Comparison of ENCODE assay signal across 3 cellular contexts in the genomic region with DNA sequence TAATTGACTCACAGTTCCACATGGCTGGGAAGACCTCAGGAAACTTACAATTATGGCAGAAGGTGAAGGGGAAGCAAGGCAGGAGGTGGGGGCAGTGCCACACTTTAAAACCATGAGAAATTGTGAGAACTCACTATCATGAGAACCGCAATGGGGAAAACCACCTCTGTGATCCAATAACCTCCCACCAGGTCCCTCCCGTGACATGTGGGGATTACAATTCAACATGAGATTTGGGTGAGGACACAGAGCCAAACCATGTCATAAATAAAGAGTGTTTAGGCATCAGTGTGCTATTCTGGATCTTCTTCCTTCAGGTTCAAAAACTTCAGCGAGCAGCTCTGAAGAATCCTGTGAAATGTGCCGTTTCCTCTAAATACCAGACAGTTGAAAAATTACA.
A peak's percentile ranks its signal among the peaks of the same experiment; 100 is the strongest.
TF ChIP-seq lines count a peak whose summit lies in the region.

No MANE protein-coding gene starts in this region.

TF ChIP-seq in A549, 52 proteins besides CTCF, POLR2A, EP300 and RAD21:
- TF ChIP-seq, protein P1, sequence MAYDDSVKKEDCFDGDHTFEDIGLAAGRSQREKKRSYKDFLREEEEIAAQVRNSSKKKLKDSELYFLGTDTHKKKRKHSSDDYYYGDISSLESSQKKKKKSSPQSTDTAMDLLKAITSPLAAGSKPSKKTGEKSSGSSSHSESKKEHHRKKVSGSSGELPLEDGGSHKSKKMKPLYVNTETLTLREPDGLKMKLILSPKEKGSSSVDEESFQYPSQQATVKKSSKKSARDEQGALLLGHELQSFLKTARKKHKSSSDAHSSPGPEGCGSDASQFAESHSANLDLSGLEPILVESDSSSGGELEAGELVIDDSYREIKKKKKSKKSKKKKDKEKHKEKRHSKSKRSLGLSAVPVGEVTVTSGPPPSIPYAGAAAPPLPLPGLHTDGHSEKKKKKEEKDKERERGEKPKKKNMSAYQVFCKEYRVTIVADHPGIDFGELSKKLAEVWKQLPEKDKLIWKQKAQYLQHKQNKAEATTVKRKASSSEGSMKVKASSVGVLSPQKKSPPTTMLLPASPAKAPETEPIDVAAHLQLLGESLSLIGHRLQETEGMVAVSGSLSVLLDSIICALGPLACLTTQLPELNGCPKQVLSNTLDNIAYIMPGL (CRISPR knock-in tag; IDR thresholded peaks at IDR 0.05; ENCODE audit: borderline replicate concordance): no peak
- no peak for TF ChIP-seq PHF8 (IDR thresholded peaks at IDR 0.05; ENCODE audit: borderline replicate concordance, low read depth)
- TF ChIP-seq, protein P2, sequence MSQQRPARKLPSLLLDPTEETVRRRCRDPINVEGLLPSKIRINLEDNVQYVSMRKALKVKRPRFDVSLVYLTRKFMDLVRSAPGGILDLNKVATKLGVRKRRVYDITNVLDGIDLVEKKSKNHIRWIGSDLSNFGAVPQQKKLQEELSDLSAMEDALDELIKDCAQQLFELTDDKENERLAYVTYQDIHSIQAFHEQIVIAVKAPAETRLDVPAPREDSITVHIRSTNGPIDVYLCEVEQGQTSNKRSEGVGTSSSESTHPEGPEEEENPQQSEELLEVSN (IDR thresholded peaks at IDR 0.05; ENCODE audit: borderline replicate concordance, low read depth): no peak
- no peak for TF ChIP-seq FOXS1 (CRISPR knock-in tag; IDR thresholded peaks at IDR 0.05)
- no peak for TF ChIP-seq KDM1A (IDR thresholded peaks at IDR 0.05; ENCODE audit: low read depth)
- TF ChIP-seq NPAS2 (CRISPR knock-in tag; IDR thresholded peaks at IDR 0.05; ENCODE audit: borderline replicate concordance): no peak
- TF ChIP-seq EHF (CRISPR knock-in tag; IDR thresholded peaks at IDR 0.05): no peak
- TF ChIP-seq CBX8 (IDR thresholded peaks at IDR 0.05): no peak
- TF ChIP-seq SREBF2 (IDR thresholded peaks at IDR 0.05): no peak
- no peak for TF ChIP-seq ZFP36 (IDR thresholded peaks at IDR 0.05; ENCODE audit: borderline replicate concordance, partially characterized antibody)
- TF ChIP-seq CHD2 (IDR thresholded peaks at IDR 0.05; ENCODE audit: low read length, partially characterized antibody): no peak
- TF ChIP-seq POLR2AphosphoS2 (conservative IDR thresholded peaks at IDR 0.05; ENCODE audit: low read length): no peak
- TF ChIP-seq, protein P3, sequence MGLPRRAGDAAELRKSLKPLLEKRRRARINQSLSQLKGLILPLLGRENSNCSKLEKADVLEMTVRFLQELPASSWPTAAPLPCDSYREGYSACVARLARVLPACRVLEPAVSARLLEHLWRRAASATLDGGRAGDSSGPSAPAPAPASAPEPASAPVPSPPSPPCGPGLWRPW (IDR thresholded peaks at IDR 0.05): no peak
- TF ChIP-seq, protein P4, sequence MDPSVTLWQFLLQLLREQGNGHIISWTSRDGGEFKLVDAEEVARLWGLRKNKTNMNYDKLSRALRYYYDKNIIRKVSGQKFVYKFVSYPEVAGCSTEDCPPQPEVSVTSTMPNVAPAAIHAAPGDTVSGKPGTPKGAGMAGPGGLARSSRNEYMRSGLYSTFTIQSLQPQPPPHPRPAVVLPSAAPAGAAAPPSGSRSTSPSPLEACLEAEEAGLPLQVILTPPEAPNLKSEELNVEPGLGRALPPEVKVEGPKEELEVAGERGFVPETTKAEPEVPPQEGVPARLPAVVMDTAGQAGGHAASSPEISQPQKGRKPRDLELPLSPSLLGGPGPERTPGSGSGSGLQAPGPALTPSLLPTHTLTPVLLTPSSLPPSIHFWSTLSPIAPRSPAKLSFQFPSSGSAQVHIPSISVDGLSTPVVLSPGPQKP (IDR thresholded peaks at IDR 0.05; ENCODE audit: low read depth, low read length): no peak
- TF ChIP-seq CEBPB (IDR thresholded peaks at IDR 0.05): no peak
- TF ChIP-seq TFCP2L1 (CRISPR knock-in tag; IDR thresholded peaks at IDR 0.05): no peak
- no peak for TF ChIP-seq ZNF302 (CRISPR knock-in tag; IDR thresholded peaks at IDR 0.05)

TF ChIP-seq in HEK293, 187 proteins besides CTCF, POLR2A, EP300 and RAD21:
- no peak for TF ChIP-seq ZBTB21 (tag by site-specific recombination; IDR thresholded peaks at IDR 0.05)
- TF ChIP-seq, protein P5, sequence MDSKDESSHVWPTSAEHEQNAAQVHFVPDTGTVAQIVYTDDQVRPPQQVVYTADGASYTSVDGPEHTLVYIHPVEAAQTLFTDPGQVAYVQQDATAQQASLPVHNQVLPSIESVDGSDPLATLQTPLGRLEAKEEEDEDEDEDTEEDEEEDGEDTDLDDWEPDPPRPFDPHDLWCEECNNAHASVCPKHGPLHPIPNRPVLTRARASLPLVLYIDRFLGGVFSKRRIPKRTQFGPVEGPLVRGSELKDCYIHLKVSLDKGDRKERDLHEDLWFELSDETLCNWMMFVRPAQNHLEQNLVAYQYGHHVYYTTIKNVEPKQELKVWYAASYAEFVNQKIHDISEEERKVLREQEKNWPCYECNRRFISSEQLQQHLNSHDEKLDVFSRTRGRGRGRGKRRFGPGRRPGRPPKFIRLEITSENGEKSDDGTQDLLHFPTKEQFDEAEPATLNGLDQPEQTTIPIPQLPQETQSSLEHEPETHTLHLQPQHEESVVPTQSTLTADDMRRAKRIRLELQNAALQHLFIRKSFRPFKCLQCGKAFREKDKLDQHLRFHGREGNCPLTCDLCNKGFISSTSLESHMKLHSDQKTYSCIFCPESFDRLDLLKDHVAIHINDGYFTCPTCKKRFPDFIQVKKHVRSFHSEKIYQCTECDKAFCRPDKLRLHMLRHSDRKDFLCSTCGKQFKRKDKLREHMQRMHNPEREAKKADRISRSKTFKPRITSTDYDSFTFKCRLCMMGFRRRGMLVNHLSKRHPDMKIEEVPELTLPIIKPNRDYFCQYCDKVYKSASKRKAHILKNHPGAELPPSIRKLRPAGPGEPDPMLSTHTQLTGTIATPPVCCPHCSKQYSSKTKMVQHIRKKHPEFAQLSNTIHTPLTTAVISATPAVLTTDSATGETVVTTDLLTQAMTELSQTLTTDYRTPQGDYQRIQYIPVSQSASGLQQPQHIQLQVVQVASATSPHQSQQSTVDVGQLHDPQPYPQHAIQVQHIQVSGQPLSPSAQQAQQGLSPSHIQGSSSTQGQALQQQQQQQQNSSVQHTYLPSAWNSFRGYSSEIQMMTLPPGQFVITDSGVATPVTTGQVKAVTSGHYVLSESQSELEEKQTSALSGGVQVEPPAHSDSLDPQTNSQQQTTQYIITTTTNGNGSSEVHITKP (tag by site-specific recombination; IDR thresholded peaks at IDR 0.05): peak; percentile 41; the same call in 1 of the 2 replicates

TF ChIP-seq in HepG2, 621 proteins besides CTCF, POLR2A, EP300 and RAD21:
- TF ChIP-seq ZNF547 (CRISPR knock-in tag; IDR thresholded peaks at IDR 0.05): no peak
- TF ChIP-seq, protein P6, sequence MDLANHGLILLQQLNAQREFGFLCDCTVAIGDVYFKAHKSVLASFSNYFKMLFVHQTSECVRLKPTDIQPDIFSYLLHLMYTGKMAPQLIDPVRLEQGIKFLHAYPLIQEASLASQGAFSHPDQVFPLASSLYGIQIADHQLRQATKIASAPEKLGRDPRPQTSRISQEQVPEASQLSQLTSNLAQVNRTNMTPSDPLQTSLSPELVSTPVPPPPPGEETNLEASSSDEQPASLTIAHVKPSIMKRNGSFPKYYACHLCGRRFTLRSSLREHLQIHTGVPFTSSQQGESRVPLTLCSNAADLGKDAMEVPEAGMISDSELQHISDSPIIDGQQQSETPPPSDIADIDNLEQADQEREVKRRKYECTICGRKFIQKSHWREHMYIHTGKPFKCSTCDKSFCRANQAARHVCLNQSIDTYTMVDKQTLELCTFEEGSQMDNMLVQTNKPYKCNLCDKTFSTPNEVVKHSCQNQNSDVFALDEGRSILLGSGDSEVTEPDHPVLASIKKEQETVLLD (CRISPR knock-in tag; IDR thresholded peaks at IDR 0.05; ENCODE audit: low read depth): no peak
- no peak for TF ChIP-seq ZNF678 (CRISPR knock-in tag; IDR thresholded peaks at IDR 0.05)
- TF ChIP-seq BRD4 (CRISPR knock-in tag; IDR thresholded peaks at IDR 0.05): no peak
- TF ChIP-seq, protein P7, sequence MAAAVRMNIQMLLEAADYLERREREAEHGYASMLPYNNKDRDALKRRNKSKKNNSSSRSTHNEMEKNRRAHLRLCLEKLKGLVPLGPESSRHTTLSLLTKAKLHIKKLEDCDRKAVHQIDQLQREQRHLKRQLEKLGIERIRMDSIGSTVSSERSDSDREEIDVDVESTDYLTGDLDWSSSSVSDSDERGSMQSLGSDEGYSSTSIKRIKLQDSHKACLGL (CRISPR knock-in tag; IDR thresholded peaks at IDR 0.05): no peak
- no peak for TF ChIP-seq ZNF788 (CRISPR knock-in tag; IDR thresholded peaks at IDR 0.05; ENCODE audit: borderline replicate concordance)
- TF ChIP-seq MED13 (CRISPR knock-in tag; IDR thresholded peaks at IDR 0.05): no peak
- TF ChIP-seq, protein P8, sequence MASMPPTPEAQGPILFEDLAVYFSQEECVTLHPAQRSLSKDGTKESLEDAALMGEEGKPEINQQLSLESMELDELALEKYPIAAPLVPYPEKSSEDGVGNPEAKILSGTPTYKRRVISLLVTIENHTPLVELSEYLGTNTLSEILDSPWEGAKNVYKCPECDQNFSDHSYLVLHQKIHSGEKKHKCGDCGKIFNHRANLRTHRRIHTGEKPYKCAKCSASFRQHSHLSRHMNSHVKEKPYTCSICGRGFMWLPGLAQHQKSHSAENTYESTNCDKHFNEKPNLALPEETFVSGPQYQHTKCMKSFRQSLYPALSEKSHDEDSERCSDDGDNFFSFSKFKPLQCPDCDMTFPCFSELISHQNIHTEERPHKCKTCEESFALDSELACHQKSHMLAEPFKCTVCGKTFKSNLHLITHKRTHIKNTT (CRISPR knock-in tag; IDR thresholded peaks at IDR 0.05): no peak
- no peak for TF ChIP-seq ZNF296 (CRISPR knock-in tag; conservative IDR thresholded peaks at IDR 0.05)
- TF ChIP-seq ZNF749 (CRISPR knock-in tag; IDR thresholded peaks at IDR 0.05; ENCODE audit: borderline replicate concordance): no peak
- TF ChIP-seq SETDB1 (CRISPR knock-in tag; IDR thresholded peaks at IDR 0.05; ENCODE audit: borderline replicate concordance): no peak
- TF ChIP-seq, protein P9, sequence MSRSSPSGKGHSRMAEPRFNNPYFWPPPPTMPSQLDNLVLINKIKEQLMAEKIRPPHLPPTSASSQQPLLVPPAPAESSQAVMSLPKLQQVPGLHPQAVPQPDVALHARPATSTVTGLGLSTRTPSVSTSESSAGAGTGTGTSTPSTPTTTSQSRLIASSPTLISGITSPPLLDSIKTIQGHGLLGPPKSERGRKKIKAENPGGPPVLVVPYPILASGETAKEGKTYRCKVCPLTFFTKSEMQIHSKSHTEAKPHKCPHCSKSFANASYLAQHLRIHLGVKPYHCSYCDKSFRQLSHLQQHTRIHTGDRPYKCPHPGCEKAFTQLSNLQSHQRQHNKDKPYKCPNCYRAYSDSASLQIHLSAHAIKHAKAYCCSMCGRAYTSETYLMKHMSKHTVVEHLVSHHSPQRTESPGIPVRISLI (CRISPR knock-in tag; IDR thresholded peaks at IDR 0.05; ENCODE audit: borderline replicate concordance): no peak
- TF ChIP-seq HNRNPH1 (optimal IDR thresholded peaks at IDR 0.05; ENCODE audit: low read depth, low read length): no peak
- TF ChIP-seq JARID2 (CRISPR knock-in tag; IDR thresholded peaks at IDR 0.05; ENCODE audit: insufficient replicate concordance): no peak
- no peak for TF ChIP-seq KMT2B (CRISPR knock-in tag; IDR thresholded peaks at IDR 0.05)
- no peak for TF ChIP-seq HOXA5 (CRISPR knock-in tag; IDR thresholded peaks at IDR 0.05)
- no peak for TF ChIP-seq FOXC1 (CRISPR knock-in tag; IDR thresholded peaks at IDR 0.05; ENCODE audit: borderline replicate concordance)
- TF ChIP-seq, protein P10, sequence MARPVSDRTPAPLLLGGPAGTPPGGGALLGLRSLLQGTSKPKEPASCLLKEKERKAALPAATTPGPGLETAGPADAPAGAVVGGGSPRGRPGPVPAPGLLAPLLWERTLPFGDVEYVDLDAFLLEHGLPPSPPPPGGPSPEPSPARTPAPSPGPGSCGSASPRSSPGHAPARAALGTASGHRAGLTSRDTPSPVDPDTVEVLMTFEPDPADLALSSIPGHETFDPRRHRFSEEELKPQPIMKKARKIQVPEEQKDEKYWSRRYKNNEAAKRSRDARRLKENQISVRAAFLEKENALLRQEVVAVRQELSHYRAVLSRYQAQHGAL (CRISPR knock-in tag; IDR thresholded peaks at IDR 0.05; ENCODE audit: not compliant biosample characterization): no peak
- TF ChIP-seq FOXP1 (IDR thresholded peaks at IDR 0.05): no peak
- no peak for TF ChIP-seq FOXP1 (CRISPR knock-in tag; IDR thresholded peaks at IDR 0.05)
